In genomic region chr9:72691671-72692070, GRCh38 we compare ENCODE assay signal across 26 cellular contexts.
"Had no signal": no experiment of that assay in that cellular context is flagged by ENCODE, and none has a peak within 500 bp of the region (broad histone marks: within the 10 kb centered on the region; RNA-seq: fewer than 3 reads in every experiment).

No MANE protein-coding gene starts in this region.

- H3K27ac Mint-ChIP-seq: activated CD4-positive, alpha-beta memory T cell treated with anti-CD3 and anti-CD28 coated beads for 36 hours; activated CD4-positive, alpha-beta T cell treated with anti-CD3 and anti-CD28 coated beads for 36 hours; activated CD4-positive, alpha-beta T cell treated with anti-CD3 and anti-CD28 coated beads, Interleukin-2, amount 10 ng/mL, durations not matched to agents 24 days and 14 days; activated CD8-positive, alpha-beta memory T cell treated with anti-CD3 and anti-CD28 coated beads, Interleukin-2, amount 10 ng/mL, durations not matched to agents 7 days and 5 days; activated CD8-positive, alpha-beta T cell treated with anti-CD3 and anti-CD28 coated beads, Interleukin-2, amount 10 ng/mL, durations not matched to agents 7 days and 5 days; activated naive CD8-positive, alpha-beta T cell had no signal

- H3K36me3 Mint-ChIP-seq: activated CD4-positive, alpha-beta memory T cell treated with anti-CD3 and anti-CD28 coated beads for 36 hours; activated CD8-positive, alpha-beta memory T cell treated with anti-CD3 and anti-CD28 coated beads, Interleukin-2, amount 10 ng/mL, durations not matched to agents 7 days and 5 days; activated naive CD8-positive, alpha-beta T cell had no signal

- ATAC-seq: activated CD4-positive, alpha-beta T cell treated with anti-CD3 and anti-CD28 coated beads for 36 hours; activated CD8-positive, alpha-beta memory T cell treated with anti-CD3 and anti-CD28 coated beads, Interleukin-2, amount 10 ng/mL, durations not matched to agents 7 days and 5 days; activated CD8-positive, alpha-beta T cell treated with anti-CD3 and anti-CD28 coated beads, Interleukin-2, amount 10 ng/mL, durations not matched to agents 7 days and 5 days; heart left ventricle had no signal

- H3K9me3 Mint-ChIP-seq: activated CD4-positive, alpha-beta memory T cell treated with anti-CD3 and anti-CD28 coated beads for 36 hours; activated CD4-positive, alpha-beta T cell treated with anti-CD3 and anti-CD28 coated beads, Interleukin-2, amount 10 ng/mL, durations not matched to agents 24 days and 14 days had no signal

- H3K4me1 Mint-ChIP-seq: activated CD4-positive, alpha-beta T cell treated with anti-CD3 and anti-CD28 coated beads for 36 hours; activated CD4-positive, alpha-beta T cell treated with anti-CD3 and anti-CD28 coated beads, Interleukin-2, amount 10 ng/mL, durations not matched to agents 24 days and 14 days; activated CD8-positive, alpha-beta memory T cell treated with anti-CD3 and anti-CD28 coated beads, Interleukin-2, amount 10 ng/mL, durations not matched to agents 7 days and 5 days had no signal

- H3K4me3 Mint-ChIP-seq: activated CD4-positive, alpha-beta memory T cell treated with anti-CD3 and anti-CD28 coated beads for 36 hours; activated CD4-positive, alpha-beta T cell treated with anti-CD3 and anti-CD28 coated beads for 36 hours; activated CD4-positive, alpha-beta T cell treated with anti-CD3 and anti-CD28 coated beads, Interleukin-2, amount 10 ng/mL, durations not matched to agents 24 days and 14 days; activated CD8-positive, alpha-beta memory T cell treated with anti-CD3 and anti-CD28 coated beads, Interleukin-2, amount 10 ng/mL, durations not matched to agents 7 days and 5 days; activated CD8-positive, alpha-beta T cell treated with anti-CD3 and anti-CD28 coated beads, Interleukin-2, amount 10 ng/mL, durations not matched to agents 7 days and 5 days; activated naive CD8-positive, alpha-beta T cell had no signal

- H3K27ac ChIP-seq: brain microvascular endothelial cell, epithelial cell of prostate, esophagus squamous epithelium, heart left ventricle had no signal

- H3K4me3 ChIP-seq: esophagus squamous epithelium, heart left ventricle had no signal

- DNase-seq: activated CD4-positive, alpha-beta memory T cell treated with anti-CD3 and anti-CD28 coated beads for 36 hours; activated CD4-positive, alpha-beta T cell treated with anti-CD3 and anti-CD28 coated beads for 36 hours; activated CD4-positive, alpha-beta T cell treated with anti-CD3 and anti-CD28 coated beads, Interleukin-2, amount 10 ng/mL, durations not matched to agents 24 days and 14 days; activated CD4-positive, CD25-positive, alpha-beta regulatory T cell; activated CD4-positive, CD25-positive, alpha-beta regulatory T cell treated with anti-CD3 and anti-CD28 coated beads, Interleukin-2, amount 50 U/mL, for 72 hours; activated CD8-positive, alpha-beta memory T cell treated with anti-CD3 and anti-CD28 coated beads, Interleukin-2, amount 10 ng/mL, durations not matched to agents 7 days and 5 days; activated CD8-positive, alpha-beta memory T cell treated with anti-CD3 and anti-CD28 coated beads, Interleukin-2, amount 50 U/mL, for 4 hours; activated CD8-positive, alpha-beta T cell treated with anti-CD3 and anti-CD28 coated beads, Interleukin-2, amount 10 ng/mL, durations not matched to agents 7 days and 5 days; activated gamma-delta T cell; activated naive CD4-positive, alpha-beta T cell; activated naive CD4-positive, alpha-beta T cell treated with anti-CD3 and anti-CD28 coated beads, Interleukin-2, amount 50 U/mL, for 16 hours; activated T-cell treated with anti-CD3 and anti-CD28 coated beads, Interleukin-2, amount 50 U/mL, for 1 hour; activated T-cell treated with anti-CD3 and anti-CD28 coated beads, Interleukin-2, amount 50 U/mL, for 48 hours; amniotic stem cell; anterior cingulate cortex; brain microvascular endothelial cell; caudate nucleus; cortex of kidney; dermis blood vessel endothelial cell; effector CD4-positive, alpha-beta T cell; esophagus squamous epithelium; foreskin fibroblast; heart left ventricle; T-helper 2 cell had no signal

- H3K4me1 ChIP-seq: esophagus squamous epithelium, heart left ventricle had no signal

- H3K36me3 ChIP-seq: brain microvascular endothelial cell, esophagus squamous epithelium, heart left ventricle had no signal

- H3K9me3 ChIP-seq: esophagus squamous epithelium had no signal

- H3K27me3 ChIP-seq: brain microvascular endothelial cell, esophagus squamous epithelium, heart left ventricle had no signal
